Comparison of ENCODE assay signal across 14 cellular contexts in genomic region chr1:8379513-8380186, GRCh38.
DNase-seq lines count a peak whose midpoint lies in the region; ATAC-seq, FAIRE-seq and TF ChIP-seq lines count a peak whose summit lies in the region.
"Had no signal": no experiment of that assay in that cellular context is flagged by ENCODE, and none has a peak within 500 bp of the region (broad histone marks: within the 10 kb centered on the region; RNA-seq: fewer than 3 reads in every experiment).

No MANE protein-coding gene starts in this region.

- peak overlapping the region in 1 of 4 donors; percentile 67 for H3K4me3 Mint-ChIP-seq in IgD-negative memory B cell
- H3K4me3 Mint-ChIP-seq: activated T-cell treated with anti-CD3 and anti-CD28 coated beads, Interleukin-2, amount 50 U/mL, for 4 hours had no signal

- H3K27me3 ChIP-seq in BLaER1 treated with 17β-estradiol and CSF1 and Interleukin-3, amounts not matched to agents 10 nM and 100 nM, result no peaks in the 10 kb centered on the region
- H3K27me3 ChIP-seq: body of pancreas had no signal

- H3K4me3 ChIP-seq in BLaER1 treated with 17β-estradiol and CSF1 and Interleukin-3, amounts not matched to agents 10 nM and 100 nM, result no peak overlapping the region
- H3K4me3 ChIP-seq in kidney (ENCODE audit: low read length in 2 of 2), result no peak overlapping the region
- H3K4me3 ChIP-seq: body of pancreas had no signal

- peaks cover 3% of the 10 kb centered on the region for H3K36me3 Mint-ChIP-seq in IgD-negative memory B cell

- H3K9ac ChIP-seq in BLaER1 treated with 17β-estradiol and CSF1 and Interleukin-3, amounts not matched to agents 10 nM and 100 nM, result peak overlapping the region in 2 of 11 experiments; percentile 34 to 51; a peak in 1 of 22 replicates
- no peak overlapping the region for H3K9ac ChIP-seq in kidney (ENCODE audit: low read length in 2 of 2)

- peaks cover 0 to 16% (median 0%) of the 10 kb centered on the region in 11 experiments; a peak in 6 of 22 replicates for H3K9me3 ChIP-seq in BLaER1 treated with 17β-estradiol and CSF1 and Interleukin-3, amounts not matched to agents 10 nM and 100 nM (replicated peaks in 1 of 11)
- H3K9me3 ChIP-seq in kidney (ENCODE audit: control insufficient read depth in 1 of 2, low read length in 2 of 2), result no peaks in the 10 kb centered on the region
- H3K9me3 ChIP-seq: body of pancreas had no signal

- H3K4me1 ChIP-seq in BLaER1 treated with 17β-estradiol and CSF1 and Interleukin-3, amounts not matched to agents 10 nM and 100 nM, result peaks cover 60 to 75% (median 70%) of the 10 kb centered on the region in 10 experiments
- H3K4me1 ChIP-seq in kidney (ENCODE audit: control insufficient read depth in 1 of 2, insufficient read depth in 1 of 2, low read depth in 1 of 2, low read length in 2 of 2), result peaks cover 45 to 50% of the 10 kb centered on the region in 2 donors

- no peaks in the 10 kb centered on the region for H3K27me3 Mint-ChIP-seq in IgD-negative memory B cell

- peak overlapping the region; percentile 7 to 65 (median 52); a peak in 20 of 22 replicates for H3K4me2 ChIP-seq in BLaER1 treated with 17β-estradiol and CSF1 and Interleukin-3, amounts not matched to agents 10 nM and 100 nM

- H3K27ac ChIP-seq in BLaER1 treated with 17β-estradiol and CSF1 and Interleukin-3, amounts not matched to agents 10 nM and 100 nM, result peak overlapping the region in 4 of 11 experiments; percentile 7 to 47 (median 26); a peak in 3 of 22 replicates
- peak overlapping the region; percentile 34 to 35 for H3K27ac ChIP-seq in kidney (ENCODE audit: low read depth in 2 of 2, low read length in 2 of 2)

- intact Hi-C loops in kidney (cut with DNase I) (no loop called here), sciatic nerve (cut with DNase I) (no loop called here)

- peaks cover 19 to 71% (median 40%) of the 10 kb centered on the region in 11 experiments; a peak in 21 of 22 replicates for H3K36me3 ChIP-seq in BLaER1 treated with 17β-estradiol and CSF1 and Interleukin-3, amounts not matched to agents 10 nM and 100 nM
- peaks cover 6 to 15% of the 10 kb centered on the region in 2 donors for H3K36me3 ChIP-seq in kidney (ENCODE audit: control insufficient read depth in 1 of 2, insufficient read depth in 2 of 2, low read length in 2 of 2)

- peaks cover 89 to 100% (median 98%) of the 10 kb centered on the region in 11 experiments for H4K20me1 ChIP-seq in BLaER1 treated with 17β-estradiol and CSF1 and Interleukin-3, amounts not matched to agents 10 nM and 100 nM

- DNase-seq in kidney (no peak), sciatic nerve (ENCODE audit: low spot score) (no peak), NCI-H187 treated with DMSO at 0.1 percent for 48 hours (lab: John Stamatoyannopoulos, UW) (no peak), D341Med (ENCODE audit: low spot score) (no peak), HCEC 1CT (no peak)
- DNase-seq in stimulated activated naive CD4-positive, alpha-beta T cell treated with Interleukin-2 at 50 U/mL for 16 hours (lab: John Stamatoyannopoulos, UW), result no peak
- DNase-seq: activated CD4-positive, CD25-positive, alpha-beta regulatory T cell treated with anti-CD3 and anti-CD28 coated beads, Interleukin-2, amount 50 U/mL, for 72 hours; activated T-cell treated with anti-CD3 and anti-CD28 coated beads, Interleukin-2, amount 50 U/mL, for 4 hours; Kasumi-1; NCI-H2107; stimulated activated CD4-positive, alpha-beta T cell treated with anti-CD3 and anti-CD28 coated beads, Interleukin-12 subunit alpha, Interleukin-12 subunit beta, amount 100 ng/mL, for 4 hours had no signal

- ATAC-seq in sciatic nerve, result peak; percentile 2
- ATAC-seq: activated T-cell treated with anti-CD3 and anti-CD28 coated beads, Interleukin-2, amount 50 U/mL, for 4 hours; body of pancreas had no signal

- no peaks in the 10 kb centered on the region for H3K9me3 Mint-ChIP-seq in IgD-negative memory B cell
- H3K9me3 Mint-ChIP-seq: activated T-cell treated with anti-CD3 and anti-CD28 coated beads, Interleukin-2, amount 50 U/mL, for 4 hours had no signal

- H3K4me1 Mint-ChIP-seq in IgD-negative memory B cell, result peaks cover 22 to 43% (median 43%) of the 10 kb centered on the region in 3 donors

- TF ChIP-seq CTCF in kidney (IDR thresholded peaks at IDR 0.05; ENCODE audit: borderline replicate concordance, extremely low read depth, insufficient read depth), result no peak

- H3K27ac Mint-ChIP-seq in IgD-negative memory B cell, result peak overlapping the region in 2 of 3 donors; percentile 39 to 53

- no peak for FAIRE-seq in kidney (lab: Jason Lieb, UNC)
